In the genomic region with DNA sequence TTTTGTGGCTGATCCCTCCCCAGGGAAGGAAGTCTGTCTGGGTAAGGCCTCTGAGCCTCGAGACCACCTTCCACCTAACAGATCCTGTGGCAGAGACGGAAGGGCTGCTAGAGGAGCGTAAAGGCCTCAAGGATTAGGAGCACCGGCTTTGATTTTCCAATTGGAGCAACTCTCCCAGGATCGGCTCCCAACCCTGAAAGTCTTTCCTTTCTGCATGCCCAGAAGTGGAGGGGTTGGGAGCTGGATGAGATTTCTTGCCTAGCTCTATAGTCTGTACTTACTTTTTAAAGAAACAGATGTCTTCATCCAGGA, we compare ENCODE assay signal across 31 cellular contexts. TPM values are rescaled to one million over a fixed set of nuclear protein-coding genes. Genes with fewer than 3 reads are reported as not detected.
DNase-seq lines count a peak whose midpoint lies in the region; ATAC-seq and TF ChIP-seq lines count a peak whose summit lies in the region.
"Had no signal": no experiment of that assay in that cellular context is flagged by ENCODE, and none has a peak within 500 bp of the region (broad histone marks: within the 10 kb centered on the region; RNA-seq: fewer than 3 reads in every experiment).

No MANE protein-coding gene starts in this region.

- 91 to 96% methylated on average over 4 to 5 of the region's 5 CpGs for WGBS in endodermal cell (ENCODE audit: insufficient coverage in 1 of 2, insufficient read length in 1 of 2), 2 experiments
- 35 to 51% methylated on average over 5 of the region's 5 CpGs for WGBS in tibial nerve, 2 donors
- no CpG with 5 or more reads among the region's 5 CpGs for WGBS in trophoblast cell (ENCODE audit: extremely low coverage, insufficient coverage, insufficient read length)

- no peak for TF ChIP-seq CTCF in KMS-11 (conservative IDR thresholded peaks at IDR 0.05; ENCODE audit: low read depth, low read length)
- TF ChIP-seq CTCF in endodermal cell (conservative IDR thresholded peaks at IDR 0.05), result no peak
- no peak for TF ChIP-seq CTCF in tibial nerve (IDR thresholded peaks at IDR 0.05)

- no peaks in the 10 kb centered on the region for H3K27me3 Mint-ChIP-seq in activated T-cell treated with anti-CD3 and anti-CD28 coated beads, Interleukin-2, amount 50 U/mL, for 24 hours
- no peaks in the 10 kb centered on the region for H3K27me3 Mint-ChIP-seq in activated T-cell treated with anti-CD3 and anti-CD28 coated beads, Interleukin-2, amount 50 U/mL, for 4 hours (ENCODE audit: low read depth)
- peaks cover 10% of the 10 kb centered on the region for H3K27me3 Mint-ChIP-seq in endodermal cell (ENCODE audit: insufficient read depth)
- H3K27me3 Mint-ChIP-seq: activated CD8-positive, alpha-beta T cell treated with anti-CD3 and anti-CD28 coated beads for 36 hours; memory B cell; stimulated activated memory B cell treated with anti-CD40 and anti-IgM and Interleukin-4, amounts not matched to agents 10 μg/mL and 1 μg/mL and 100 μg/mL, for 72 hours had no signal

- H3K4me2 ChIP-seq in KMS-11, result no peak overlapping the region
- H3K4me2 ChIP-seq in trophoblast cell (ENCODE audit: low read length), result no peak overlapping the region

- H3K18ac ChIP-seq in trophoblast cell (ENCODE audit: low read length), result no peak overlapping the region

- no peaks in the 10 kb centered on the region for H3K9me3 Mint-ChIP-seq in activated T-cell treated with anti-CD3 and anti-CD28 coated beads, Interleukin-2, amount 50 U/mL, for 24 hours
- no peaks in the 10 kb centered on the region for H3K9me3 Mint-ChIP-seq in activated T-cell treated with anti-CD3 and anti-CD28 coated beads, Interleukin-2, amount 50 U/mL, for 4 hours
- H3K9me3 Mint-ChIP-seq in endodermal cell, result no peaks in the 10 kb centered on the region
- H3K9me3 Mint-ChIP-seq: activated CD8-positive, alpha-beta T cell treated with anti-CD3 and anti-CD28 coated beads for 36 hours; H9; memory B cell; stimulated activated memory B cell treated with anti-CD40 and anti-IgM and Interleukin-4, amounts not matched to agents 10 μg/mL and 1 μg/mL and 100 μg/mL, for 72 hours had no signal

- H3K9me3 ChIP-seq in endodermal cell (ENCODE audit: control insufficient read depth, low read length) (no peaks in the 10 kb centered on the region), tibial nerve (no peaks in the 10 kb centered on the region), trophoblast cell (ENCODE audit: insufficient read depth, low read depth, low read length) (peaks cover 2% of the 10 kb centered on the region)
- H3K9me3 ChIP-seq: esophagus muscularis mucosa, prostate gland, sigmoid colon, suprapubic skin, uterus had no signal

- ATAC-seq in activated T-cell treated with anti-CD3 and anti-CD28 coated beads, Interleukin-2, amount 50 U/mL, for 4 hours, result no peak
- ATAC-seq: activated CD8-positive, alpha-beta T cell treated with anti-CD3 and anti-CD28 coated beads for 36 hours; foreskin keratinocyte; stimulated activated memory B cell treated with anti-CD40 and anti-IgM and Interleukin-4, amounts not matched to agents 10 μg/mL and 1 μg/mL and 100 μg/mL, for 72 hours had no signal

- no peaks in the 10 kb centered on the region for H3K79me2 ChIP-seq in KMS-11 (ENCODE audit: insufficient read depth, low read depth)
- H3K79me2 ChIP-seq in trophoblast cell (ENCODE audit: control insufficient read depth, insufficient read depth, low read length, poor library complexity), result no peaks in the 10 kb centered on the region

- peaks cover 3% of the 10 kb centered on the region for H3K4me1 ChIP-seq in KMS-11 (ENCODE audit: low read depth, poor library complexity, severe bottlenecking)
- H3K4me1 ChIP-seq in endodermal cell (ENCODE audit: control insufficient read depth, insufficient read depth, low read length), result no peaks in the 10 kb centered on the region
- peaks cover 0 to 51% (median 7%) of the 10 kb centered on the region in 4 donors for H3K4me1 ChIP-seq in tibial nerve
- H3K4me1 ChIP-seq in trophoblast cell (ENCODE audit: control insufficient read depth in 1 of 2, insufficient read depth in 2 of 2, low read length in 2 of 2), result peaks cover 0 to 3% of the 10 kb centered on the region in 2 experiments
- H3K4me1 ChIP-seq: prostate gland, uterus had no signal

- no peak overlapping the region for H3K9ac ChIP-seq in KMS-11
- no peak overlapping the region for H3K9ac ChIP-seq in endodermal cell (ENCODE audit: extremely low read depth, low read length, poor library complexity, severe bottlenecking)
- no peak overlapping the region for H3K9ac ChIP-seq in trophoblast cell (ENCODE audit: low read length)

- H3K27ac ChIP-seq in KMS-11, result no peak overlapping the region
- no peak overlapping the region for H3K27ac ChIP-seq in endodermal cell (ENCODE audit: low read depth, low read length)
- peak overlapping the region in 3 of 4 donors; percentile 67 to 83 (median 73) for H3K27ac ChIP-seq in tibial nerve
- no peak overlapping the region for H3K27ac ChIP-seq in trophoblast cell (ENCODE audit: low read depth, low read length)
- H3K27ac ChIP-seq: esophagus muscularis mucosa, foreskin keratinocyte, prostate gland, sigmoid colon, suprapubic skin, uterus had no signal

- H3K27ac Mint-ChIP-seq in activated T-cell treated with anti-CD3 and anti-CD28 coated beads, Interleukin-2, amount 50 U/mL, for 24 hours, result peak overlapping the region; percentile 30
- H3K27ac Mint-ChIP-seq in endodermal cell, result no peak overlapping the region
- H3K27ac Mint-ChIP-seq: activated CD8-positive, alpha-beta T cell treated with anti-CD3 and anti-CD28 coated beads for 36 hours; H9; memory B cell; stimulated activated memory B cell treated with anti-CD40 and anti-IgM and Interleukin-4, amounts not matched to agents 10 μg/mL and 1 μg/mL and 100 μg/mL, for 72 hours had no signal

- H3K79me1 ChIP-seq in trophoblast cell (ENCODE audit: low read length), result no peaks in the 10 kb centered on the region

- H3K27me3 ChIP-seq in KMS-11 (ENCODE audit: insufficient read depth, low read depth), result no peaks in the 10 kb centered on the region
- peaks cover 6% of the 10 kb centered on the region for H3K27me3 ChIP-seq in endodermal cell (ENCODE audit: control insufficient read depth, insufficient read depth, low read length, poor library complexity, severe bottlenecking)
- no peaks in the 10 kb centered on the region for H3K27me3 ChIP-seq in tibial nerve
- H3K27me3 ChIP-seq in trophoblast cell (ENCODE audit: insufficient read depth, low read length), result no peaks in the 10 kb centered on the region
- H3K27me3 ChIP-seq: esophagus muscularis mucosa, foreskin keratinocyte, sigmoid colon, suprapubic skin, uterus had no signal

- DNase-seq in activated T-cell treated with anti-CD3 and anti-CD28 coated beads, Interleukin-2, amount 50 U/mL, for 24 hours, result no peak
- DNase-seq in activated T-cell treated with anti-CD3 and anti-CD28 coated beads, Interleukin-2, amount 50 U/mL, for 4 hours, result no peak
- DNase-seq in endodermal cell (peak; percentile 34), tibial nerve (ENCODE audit: low spot score in 2 of 2) (no peak), GM19238 (ENCODE audit: insufficient read length, low spot score) (no peak), NCI-H1436 treated with DMSO at 0.1 percent for 48 hours (lab: John Stamatoyannopoulos, UW) (no peak), trophoblast cell (no peak)
- DNase-seq: activated CD4-positive, CD25-positive, alpha-beta regulatory T cell treated with anti-CD3 and anti-CD28 coated beads, Interleukin-2, amount 50 U/mL, for 72 hours; activated CD8-positive, alpha-beta T cell treated with anti-CD3 and anti-CD28 coated beads for 36 hours; activated naive CD4-positive, alpha-beta T cell treated with anti-CD3 and anti-CD28 coated beads, Interleukin-2, amount 50 U/mL, for 16 hours; activated T-cell treated with anti-CD3 and anti-CD28 coated beads, Interleukin-2, amount 50 U/mL, for 1 hour; anterior cingulate cortex; DND-41; foreskin keratinocyte; H9; left colon; NCI-H1105 treated with DMSO at 0.1 percent for 48 hours; NCI-H2029 treated with DMSO at 0.1 percent for 48 hours; NCI-H345; NCI-H774; RPMI8226; stimulated activated CD4-positive, alpha-beta T cell treated with anti-CD3 and anti-CD28 coated beads, Interleukin-4, amount 100 ng/mL, for 24 hours; T-helper 1 cell had no signal

- TF ChIP-seq EP300 in tibial nerve (IDR thresholded peaks at IDR 0.05), result no peak

- peaks cover 8% of the 10 kb centered on the region for H3K36me3 Mint-ChIP-seq in activated T-cell treated with anti-CD3 and anti-CD28 coated beads, Interleukin-2, amount 50 U/mL, for 24 hours (ENCODE audit: low read depth)
- H3K36me3 Mint-ChIP-seq in activated T-cell treated with anti-CD3 and anti-CD28 coated beads, Interleukin-2, amount 50 U/mL, for 4 hours (ENCODE audit: insufficient read depth), result peaks cover 2% of the 10 kb centered on the region
- no peaks in the 10 kb centered on the region for H3K36me3 Mint-ChIP-seq in endodermal cell (ENCODE audit: low read depth)
- H3K36me3 Mint-ChIP-seq: memory B cell had no signal

- no peak overlapping the region for H3K4ac ChIP-seq in trophoblast cell (ENCODE audit: low read depth, low read length)

- H2AFZ ChIP-seq in KMS-11 (ENCODE audit: low read depth) (peak overlapping the region; percentile 8; the same call in 1 of the 2 replicates), trophoblast cell (ENCODE audit: insufficient read depth, low read length, poor library complexity) (no peak overlapping the region)

- H3K4me1 Mint-ChIP-seq in activated T-cell treated with anti-CD3 and anti-CD28 coated beads, Interleukin-2, amount 50 U/mL, for 24 hours (ENCODE audit: low read depth), result peaks cover 34% of the 10 kb centered on the region
- H3K4me1 Mint-ChIP-seq in activated T-cell treated with anti-CD3 and anti-CD28 coated beads, Interleukin-2, amount 50 U/mL, for 4 hours (ENCODE audit: low read depth), result peaks cover 37% of the 10 kb centered on the region
- H3K4me1 Mint-ChIP-seq in endodermal cell, result peaks cover 5% of the 10 kb centered on the region

- no peak overlapping the region for H2BK120ac ChIP-seq in trophoblast cell (ENCODE audit: insufficient read depth, low read length, poor library complexity)

- H2BK5ac ChIP-seq in trophoblast cell (ENCODE audit: low read depth, low read length, poor library complexity), result no peak overlapping the region

- no peak overlapping the region for H2AK5ac ChIP-seq in trophoblast cell (ENCODE audit: low read length)

- H4K20me1 ChIP-seq in KMS-11 (ENCODE audit: insufficient read depth), result no peaks in the 10 kb centered on the region

- no peak overlapping the region for H3K4me3 Mint-ChIP-seq in activated T-cell treated with anti-CD3 and anti-CD28 coated beads, Interleukin-2, amount 50 U/mL, for 24 hours
- H3K4me3 Mint-ChIP-seq in activated T-cell treated with anti-CD3 and anti-CD28 coated beads, Interleukin-2, amount 50 U/mL, for 4 hours, result no peak overlapping the region
- no peak overlapping the region for H3K4me3 Mint-ChIP-seq in endodermal cell
- H3K4me3 Mint-ChIP-seq: activated CD8-positive, alpha-beta T cell treated with anti-CD3 and anti-CD28 coated beads for 36 hours; H9; memory B cell; stimulated activated memory B cell treated with anti-CD40 and anti-IgM and Interleukin-4, amounts not matched to agents 10 μg/mL and 1 μg/mL and 100 μg/mL, for 72 hours had no signal

- no peak overlapping the region for H4K12ac ChIP-seq in trophoblast cell (ENCODE audit: low read depth, low read length)

- H3K36me3 ChIP-seq in KMS-11 (ENCODE audit: insufficient read depth), result no peaks in the 10 kb centered on the region
- H3K36me3 ChIP-seq in endodermal cell (ENCODE audit: control insufficient read depth, insufficient read depth, low read length), result no peaks in the 10 kb centered on the region
- no peaks in the 10 kb centered on the region for H3K36me3 ChIP-seq in tibial nerve
- no peaks in the 10 kb centered on the region for H3K36me3 ChIP-seq in trophoblast cell (ENCODE audit: control insufficient read depth in 1 of 2, insufficient read depth in 2 of 2, low read length in 2 of 2)
- H3K36me3 ChIP-seq: esophagus muscularis mucosa, prostate gland, sigmoid colon, suprapubic skin, uterus had no signal

- no peak overlapping the region for H3K4me3 ChIP-seq in KMS-11 (IDR thresholded peaks at IDR 0.05; ENCODE audit: insufficient read depth, low read depth, low read length)
- H3K4me3 ChIP-seq in endodermal cell (ENCODE audit: low read length), result no peak overlapping the region
- H3K4me3 ChIP-seq in tibial nerve, result no peak overlapping the region
- H3K4me3 ChIP-seq in trophoblast cell (ENCODE audit: low read depth, low read length), result no peak overlapping the region
- H3K4me3 ChIP-seq: esophagus muscularis mucosa, prostate gland, sigmoid colon, suprapubic skin, uterus had no signal

- H3K14ac ChIP-seq in trophoblast cell (ENCODE audit: low read length), result no peak overlapping the region

- H4K8ac ChIP-seq in trophoblast cell (ENCODE audit: low read depth, low read length), result no peak overlapping the region

- no peak overlapping the region for H2BK12ac ChIP-seq in trophoblast cell (ENCODE audit: low read length)

- no peak for TF ChIP-seq POLR2A in tibial nerve (IDR thresholded peaks at IDR 0.05)

- no peak overlapping the region for H4K91ac ChIP-seq in trophoblast cell (ENCODE audit: low read depth, low read length)

- no peak overlapping the region for H3K23ac ChIP-seq in trophoblast cell (ENCODE audit: low read length)

RNA-seq across cellular contexts. Expression of gene ELK4, which starts 41.4 kb away (rescaled TPM):
- total RNA-seq in activated T-cell treated with anti-CD3 and anti-CD28 coated beads, Interleukin-2, amount 50 U/mL, for 4 hours, result 100 to 1,000 TPM in 2 of 3 donors, 10 to 100 TPM in 1; 90.7 to 103 (median 101) TPM
- 10 to 100 TPM; 29.6 to 41.6 TPM for total RNA-seq in endodermal cell
- polyA plus RNA-seq in endodermal cell (2013, experiment 1 of 2), result 10.4 TPM
- 12.1 TPM for polyA plus RNA-seq in endodermal cell (2013, experiment 2 of 2)
- total RNA-seq in tibial nerve, result 10 to 100 TPM; 22.4 to 29.7 (median 26.2) TPM
- 8.0 and 8.1 TPM in 2 replicates for polyA plus RNA-seq in trophoblast cell (2013)

Comparison
In these comparisons a context has a peak if more than half of its experiments do, and no peak if none do; other contexts are left out.
1. H3K27ac ChIP-seq: peak in tibial nerve (3 of 4); none in KMS-11 (single experiment), endodermal cell (single experiment) and trophoblast cell (single experiment).